In genomic region chr3:48472923-48473616, GRCh38 we compare ENCODE assay signal across 1 cellular context.
A peak's percentile ranks its signal among the peaks of the same experiment; 100 is the strongest.
TF ChIP-seq lines count a peak whose summit lies in the region.

No MANE protein-coding gene starts in this region.

TF ChIP-seq in GM23338, 12 proteins besides CTCF, POLR2A, EP300 and RAD21 (continued from another document):
- TF ChIP-seq ZNF462 (CRISPR knock-in tag; IDR thresholded peaks at IDR 0.05) (peak; percentile 90), ETS1 (IDR thresholded peaks at IDR 0.05) (0 out of 2 replicates have a peak, but pooled peaks have one; percentile 69)
